ENCODE assay signal across 1 cellular context in genomic region chr4:1711055-1711905, GRCh38.
TF ChIP-seq lines count a peak whose summit lies in the region.

No MANE protein-coding gene starts in this region.

TF ChIP-seq in endothelial cell of umbilical vein, 7 proteins besides CTCF, POLR2A, EP300 and RAD21 (continued from another document):
- TF ChIP-seq, protein P1, sequence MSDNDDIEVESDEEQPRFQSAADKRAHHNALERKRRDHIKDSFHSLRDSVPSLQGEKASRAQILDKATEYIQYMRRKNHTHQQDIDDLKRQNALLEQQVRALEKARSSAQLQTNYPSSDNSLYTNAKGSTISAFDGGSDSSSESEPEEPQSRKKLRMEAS (IDR thresholded peaks at IDR 0.05; ENCODE audit: insufficient read depth, insufficient read length), result peak; percentile 17
